1 cellular context compared by ENCODE assay signal in genomic region chr18:48942554-48943261, GRCh38.
A peak's percentile ranks its signal among the peaks of the same experiment; 100 is the strongest.
TF ChIP-seq lines count a peak whose summit lies in the region.

No MANE protein-coding gene starts in this region.

TF ChIP-seq in HepG2, 621 proteins besides CTCF, POLR2A, EP300 and RAD21 (continued from another document and continues in another):
- TF ChIP-seq ZNF704 (CRISPR knock-in tag; IDR thresholded peaks at IDR 0.05; ENCODE audit: borderline replicate concordance) (no peak), ZNF598 (CRISPR knock-in tag; IDR thresholded peaks at IDR 0.05; ENCODE audit: borderline replicate concordance) (no peak), ARNT (IDR thresholded peaks at IDR 0.05) (no peak), MED13 (CRISPR knock-in tag; IDR thresholded peaks at IDR 0.05) (no peak), MYPOP (CRISPR knock-in tag; IDR thresholded peaks at IDR 0.05) (0 out of 2 replicates have a peak, but pooled peaks have one; percentile 37), ZNF629 (CRISPR knock-in tag; conservative IDR thresholded peaks at IDR 0.05) (no peak), MAFF (IDR thresholded peaks at IDR 0.05; ENCODE audit: low read depth, low read length) (no peak), NFKBIZ (CRISPR knock-in tag; IDR thresholded peaks at IDR 0.05) (no peak), FOXO1 (CRISPR knock-in tag; IDR thresholded peaks at IDR 0.05) (0 out of 2 replicates have a peak, but pooled peaks have one; percentile 10), GATAD2A (CRISPR knock-in tag; IDR thresholded peaks at IDR 0.05) (peak; percentile 94), ATF7-NPFF (CRISPR knock-in tag; IDR thresholded peaks at IDR 0.05; ENCODE audit: low read depth) (no peak), ARNTL (CRISPR knock-in tag; IDR thresholded peaks at IDR 0.05) (peak; percentile 49; the same call in 1 of the 2 replicates), ZNF256 (CRISPR knock-in tag; conservative IDR thresholded peaks at IDR 0.05) (no peak), ZNF709 (CRISPR knock-in tag; IDR thresholded peaks at IDR 0.05) (no peak), ZNF264 (CRISPR knock-in tag; IDR thresholded peaks at IDR 0.05) (no peak), ZNF333 (CRISPR knock-in tag; IDR thresholded peaks at IDR 0.05; ENCODE audit: borderline replicate concordance) (no peak), ZNF230 (CRISPR knock-in tag; IDR thresholded peaks at IDR 0.05) (no peak), ZNF672 (CRISPR knock-in tag; IDR thresholded peaks at IDR 0.05) (no peak), ZNF33B (CRISPR knock-in tag; IDR thresholded peaks at IDR 0.05) (no peak), ZNF431 (CRISPR knock-in tag; IDR thresholded peaks at IDR 0.05; ENCODE audit: borderline replicate concordance, low read depth) (no peak), ARID3A (IDR thresholded peaks at IDR 0.05; ENCODE audit: low read depth, low read length) (0 out of 2 replicates have a peak, but pooled peaks have one; percentile 58), ZNF331 (CRISPR knock-in tag; IDR thresholded peaks at IDR 0.05) (peak; percentile 72), ZNF414 (CRISPR knock-in tag; IDR thresholded peaks at IDR 0.05) (peak; percentile 59; the same call in 1 of the 2 replicates), HOMEZ (CRISPR knock-in tag; IDR thresholded peaks at IDR 0.05; ENCODE audit: low read depth) (no peak), ZNF550 (CRISPR knock-in tag; IDR thresholded peaks at IDR 0.05; ENCODE audit: borderline replicate concordance) (no peak), THAP11 (CRISPR knock-in tag; IDR thresholded peaks at IDR 0.05) (peak; percentile 25; the same call in 1 of the 2 replicates), NFAT5 (CRISPR knock-in tag; IDR thresholded peaks at IDR 0.05) (no peak), ZSCAN21 (CRISPR knock-in tag; IDR thresholded peaks at IDR 0.05; ENCODE audit: borderline replicate concordance) (no peak), ZNF878 (CRISPR knock-in tag; IDR thresholded peaks at IDR 0.05) (no peak)
- TF ChIP-seq, protein P1, sequence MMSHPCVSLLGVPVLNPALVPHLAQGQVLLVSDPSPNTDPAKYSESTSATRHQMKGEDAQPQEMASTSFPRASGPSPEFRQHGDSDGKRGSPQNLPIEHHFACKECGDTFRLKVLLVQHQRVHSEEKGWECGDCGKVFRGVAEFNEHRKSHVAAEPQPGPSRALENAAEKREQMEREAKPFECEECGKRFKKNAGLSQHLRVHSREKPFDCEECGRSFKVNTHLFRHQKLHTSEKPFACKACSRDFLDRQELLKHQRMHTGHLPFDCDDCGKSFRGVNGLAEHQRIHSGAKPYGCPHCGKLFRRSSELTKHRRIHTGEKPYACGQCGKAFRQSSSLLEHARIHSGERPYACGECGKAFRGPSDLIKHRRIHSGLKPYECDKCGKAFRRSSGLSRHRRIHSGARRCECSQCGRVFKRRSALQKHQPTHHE (CRISPR knock-in tag; IDR thresholded peaks at IDR 0.05; ENCODE audit: borderline replicate concordance): no peak
- TF ChIP-seq, protein P2, sequence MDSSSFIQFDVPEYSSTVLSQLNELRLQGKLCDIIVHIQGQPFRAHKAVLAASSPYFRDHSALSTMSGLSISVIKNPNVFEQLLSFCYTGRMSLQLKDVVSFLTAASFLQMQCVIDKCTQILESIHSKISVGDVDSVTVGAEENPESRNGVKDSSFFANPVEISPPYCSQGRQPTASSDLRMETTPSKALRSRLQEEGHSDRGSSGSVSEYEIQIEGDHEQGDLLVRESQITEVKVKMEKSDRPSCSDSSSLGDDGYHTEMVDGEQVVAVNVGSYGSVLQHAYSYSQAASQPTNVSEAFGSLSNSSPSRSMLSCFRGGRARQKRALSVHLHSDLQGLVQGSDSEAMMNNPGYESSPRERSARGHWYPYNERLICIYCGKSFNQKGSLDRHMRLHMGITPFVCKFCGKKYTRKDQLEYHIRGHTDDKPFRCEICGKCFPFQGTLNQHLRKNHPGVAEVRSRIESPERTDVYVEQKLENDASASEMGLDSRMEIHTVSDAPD (CRISPR knock-in tag; IDR thresholded peaks at IDR 0.05): no peak
- TF ChIP-seq, protein P3, sequence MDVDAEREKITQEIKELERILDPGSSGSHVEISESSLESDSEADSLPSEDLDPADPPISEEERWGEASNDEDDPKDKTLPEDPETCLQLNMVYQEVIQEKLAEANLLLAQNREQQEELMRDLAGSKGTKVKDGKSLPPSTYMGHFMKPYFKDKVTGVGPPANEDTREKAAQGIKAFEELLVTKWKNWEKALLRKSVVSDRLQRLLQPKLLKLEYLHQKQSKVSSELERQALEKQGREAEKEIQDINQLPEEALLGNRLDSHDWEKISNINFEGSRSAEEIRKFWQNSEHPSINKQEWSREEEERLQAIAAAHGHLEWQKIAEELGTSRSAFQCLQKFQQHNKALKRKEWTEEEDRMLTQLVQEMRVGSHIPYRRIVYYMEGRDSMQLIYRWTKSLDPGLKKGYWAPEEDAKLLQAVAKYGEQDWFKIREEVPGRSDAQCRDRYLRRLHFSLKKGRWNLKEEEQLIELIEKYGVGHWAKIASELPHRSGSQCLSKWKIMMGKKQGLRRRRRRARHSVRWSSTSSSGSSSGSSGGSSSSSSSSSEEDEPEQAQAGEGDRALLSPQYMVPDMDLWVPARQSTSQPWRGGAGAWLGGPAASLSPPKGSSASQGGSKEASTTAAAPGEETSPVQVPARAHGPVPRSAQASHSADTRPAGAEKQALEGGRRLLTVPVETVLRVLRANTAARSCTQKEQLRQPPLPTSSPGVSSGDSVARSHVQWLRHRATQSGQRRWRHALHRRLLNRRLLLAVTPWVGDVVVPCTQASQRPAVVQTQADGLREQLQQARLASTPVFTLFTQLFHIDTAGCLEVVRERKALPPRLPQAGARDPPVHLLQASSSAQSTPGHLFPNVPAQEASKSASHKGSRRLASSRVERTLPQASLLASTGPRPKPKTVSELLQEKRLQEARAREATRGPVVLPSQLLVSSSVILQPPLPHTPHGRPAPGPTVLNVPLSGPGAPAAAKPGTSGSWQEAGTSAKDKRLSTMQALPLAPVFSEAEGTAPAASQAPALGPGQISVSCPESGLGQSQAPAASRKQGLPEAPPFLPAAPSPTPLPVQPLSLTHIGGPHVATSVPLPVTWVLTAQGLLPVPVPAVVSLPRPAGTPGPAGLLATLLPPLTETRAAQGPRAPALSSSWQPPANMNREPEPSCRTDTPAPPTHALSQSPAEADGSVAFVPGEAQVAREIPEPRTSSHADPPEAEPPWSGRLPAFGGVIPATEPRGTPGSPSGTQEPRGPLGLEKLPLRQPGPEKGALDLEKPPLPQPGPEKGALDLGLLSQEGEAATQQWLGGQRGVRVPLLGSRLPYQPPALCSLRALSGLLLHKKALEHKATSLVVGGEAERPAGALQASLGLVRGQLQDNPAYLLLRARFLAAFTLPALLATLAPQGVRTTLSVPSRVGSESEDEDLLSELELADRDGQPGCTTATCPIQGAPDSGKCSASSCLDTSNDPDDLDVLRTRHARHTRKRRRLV (CRISPR knock-in tag; IDR thresholded peaks at IDR 0.05): no peak
- TF ChIP-seq, protein P4, sequence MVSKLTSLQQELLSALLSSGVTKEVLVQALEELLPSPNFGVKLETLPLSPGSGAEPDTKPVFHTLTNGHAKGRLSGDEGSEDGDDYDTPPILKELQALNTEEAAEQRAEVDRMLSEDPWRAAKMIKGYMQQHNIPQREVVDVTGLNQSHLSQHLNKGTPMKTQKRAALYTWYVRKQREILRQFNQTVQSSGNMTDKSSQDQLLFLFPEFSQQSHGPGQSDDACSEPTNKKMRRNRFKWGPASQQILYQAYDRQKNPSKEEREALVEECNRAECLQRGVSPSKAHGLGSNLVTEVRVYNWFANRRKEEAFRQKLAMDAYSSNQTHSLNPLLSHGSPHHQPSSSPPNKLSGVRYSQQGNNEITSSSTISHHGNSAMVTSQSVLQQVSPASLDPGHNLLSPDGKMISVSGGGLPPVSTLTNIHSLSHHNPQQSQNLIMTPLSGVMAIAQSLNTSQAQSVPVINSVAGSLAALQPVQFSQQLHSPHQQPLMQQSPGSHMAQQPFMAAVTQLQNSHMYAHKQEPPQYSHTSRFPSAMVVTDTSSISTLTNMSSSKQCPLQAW (CRISPR knock-in tag; IDR thresholded peaks at IDR 0.05): peak; percentile 99
- TF ChIP-seq, protein P5, sequence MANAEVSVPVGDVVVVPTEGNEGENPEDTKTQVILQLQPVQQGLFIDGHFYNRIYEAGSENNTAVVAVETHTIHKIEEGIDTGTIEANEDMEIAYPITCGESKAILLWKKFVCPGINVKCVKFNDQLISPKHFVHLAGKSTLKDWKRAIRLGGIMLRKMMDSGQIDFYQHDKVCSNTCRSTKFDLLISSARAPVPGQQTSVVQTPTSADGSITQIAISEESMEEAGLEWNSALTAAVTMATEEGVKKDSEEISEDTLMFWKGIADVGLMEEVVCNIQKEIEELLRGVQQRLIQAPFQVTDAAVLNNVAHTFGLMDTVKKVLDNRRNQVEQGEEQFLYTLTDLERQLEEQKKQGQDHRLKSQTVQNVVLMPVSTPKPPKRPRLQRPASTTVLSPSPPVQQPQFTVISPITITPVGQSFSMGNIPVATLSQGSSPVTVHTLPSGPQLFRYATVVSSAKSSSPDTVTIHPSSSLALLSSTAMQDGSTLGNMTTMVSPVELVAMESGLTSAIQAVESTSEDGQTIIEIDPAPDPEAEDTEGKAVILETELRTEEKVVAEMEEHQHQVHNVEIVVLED (CRISPR knock-in tag; IDR thresholded peaks at IDR 0.05; ENCODE audit: borderline replicate concordance): no peak
